22 cellular contexts compared by ENCODE assay signal in the genomic region with DNA sequence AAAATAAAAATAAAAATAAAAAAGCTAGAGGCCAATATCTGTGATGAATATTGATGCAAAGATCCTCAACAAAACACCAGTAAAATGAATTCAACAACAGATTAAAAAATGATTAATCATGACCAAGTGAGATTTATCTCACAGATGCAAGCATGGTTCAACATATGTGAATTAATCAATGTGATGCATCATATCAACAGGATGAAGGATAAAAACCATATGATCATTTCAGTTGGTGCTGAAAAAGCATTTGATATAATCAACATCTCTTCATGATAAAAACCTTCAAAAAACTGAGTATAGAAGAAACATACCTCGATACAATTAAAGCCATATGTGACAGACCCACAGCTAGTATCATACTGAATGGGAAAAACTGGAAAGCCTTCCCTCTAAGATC. TPM values are rescaled to one million over a fixed set of nuclear protein-coding genes. Genes with fewer than 3 reads are reported as not detected.
DNase-seq lines count a peak whose midpoint lies in the region; ATAC-seq, FAIRE-seq and TF ChIP-seq lines count a peak whose summit lies in the region.
"Had no signal": no experiment of that assay in that cellular context is flagged by ENCODE, and none has a peak within 500 bp of the region (broad histone marks: within the 10 kb centered on the region; RNA-seq: fewer than 3 reads in every experiment).

No MANE protein-coding gene starts in this region.

- POLR2A ChIA-PET in A549 (lab: Yijun Ruan, JAX) (no interaction called here), H1 (lab: Charles Lee; ENCODE audit: partially characterized antibody) (no interaction called here)
- POLR2A ChIA-PET in activated CD4-positive, alpha-beta memory T cell treated with anti-CD3 and anti-CD28 coated beads for 36 hours (lab: Charles Lee) = no interaction called here

- H3K4me1 ChIP-seq in A549 (peaks cover 14% of the 10 kb centered on the region), H1 (replicated peaks in 1 of 4; ENCODE audit: control insufficient read depth in 3 of 4, insufficient read depth in 4 of 4, low read length in 3 of 4) (no peaks in the 10 kb centered on the region), pancreas (no peaks in the 10 kb centered on the region)
- H3K4me1 ChIP-seq: BLaER1 treated with 17β-estradiol and CSF1 and Interleukin-3, amounts not matched to agents 10 nM and 100 nM had no signal

- H3K14ac ChIP-seq in H1 (ENCODE audit: insufficient read length) = no peak overlapping the region

- H3K27ac ChIP-seq in A549 (no peak overlapping the region), H1 (ENCODE audit: low read depth, low read length) (no peak overlapping the region), pancreas (no peak overlapping the region)
- H3K27ac ChIP-seq: 22Rv1; BLaER1 treated with 17β-estradiol and CSF1 and Interleukin-3, amounts not matched to agents 10 nM and 100 nM; C4-2B had no signal

- no peak overlapping the region for H2AK5ac ChIP-seq in H1 (ENCODE audit: low read depth, low read length)

- no peaks in the 10 kb centered on the region for H3K36me3 ChIP-seq in H1 (ENCODE audit: control insufficient read depth in 2 of 4, insufficient read depth in 4 of 4, low read length in 3 of 4)
- H3K36me3 ChIP-seq in pancreas = no peaks in the 10 kb centered on the region
- H3K36me3 ChIP-seq: BLaER1 treated with 17β-estradiol and CSF1 and Interleukin-3, amounts not matched to agents 10 nM and 100 nM had no signal

- no peaks in the 10 kb centered on the region for H3K79me2 ChIP-seq in H1 (ENCODE audit: control insufficient read depth in 1 of 2, insufficient read depth in 2 of 2, low read length in 2 of 2)

- TF ChIP-seq RAD21 in A549 (conservative IDR thresholded peaks at IDR 0.05 in 1 of 2, IDR thresholded peaks at IDR 0.05 in 1 of 2) = no peak
- TF ChIP-seq RAD21 in H1 (IDR thresholded peaks at IDR 0.05 in 1 of 2, conservative IDR thresholded peaks at IDR 0.05 in 1 of 2; ENCODE audit: low read depth in 2 of 2, low read length in 2 of 2) = no peak

- TF ChIP-seq CTCF in A549 (IDR thresholded peaks at IDR 0.05) (no peak), H1 (IDR thresholded peaks at IDR 0.05; ENCODE audit: control extremely low read depth in 1 of 3, insufficient read depth in 1 of 3, low read depth in 1 of 3, low read length in 3 of 3) (no peak), pancreas (IDR thresholded peaks at IDR 0.05) (no peak)

- H3K36me3 Mint-ChIP-seq in activated CD4-positive, alpha-beta memory T cell treated with anti-CD3 and anti-CD28 coated beads for 36 hours = no peaks in the 10 kb centered on the region
- H3K36me3 Mint-ChIP-seq: CD8-positive, alpha-beta T cell had no signal

- CTCF ChIA-PET in A549 (lab: Yijun Ruan, JAX) (interaction anchor here (1.9 kb wide), 1 partner anchor 17 kb away, joined by 6 read pairs; no protein-coding TSS in a partner anchor), H1 (lab: Charles Lee; ENCODE audit: partially characterized antibody) (interaction anchor here (1.4 kb wide), 1 partner anchor 63 kb away, joined by 3 read pairs; a partner anchor contains a TSS)
- CTCF ChIA-PET in activated CD4-positive, alpha-beta memory T cell treated with anti-CD3 and anti-CD28 coated beads for 36 hours (lab: Charles Lee) = no interaction called here

- H3K4me3 ChIP-seq in A549 = no peak overlapping the region
- no peak overlapping the region for H3K4me3 ChIP-seq in H1 (ENCODE audit: extremely low read depth in 1 of 4, insufficient read depth in 2 of 4, low read depth in 3 of 4, low read length in 4 of 4)
- H3K4me3 ChIP-seq in pancreas = no peak overlapping the region
- H3K4me3 ChIP-seq: BLaER1 treated with 17β-estradiol and CSF1 and Interleukin-3, amounts not matched to agents 10 nM and 100 nM had no signal

- H4K5ac ChIP-seq in H1 (ENCODE audit: insufficient read length, low read depth, low read length) = no peak overlapping the region

- no peaks in the 10 kb centered on the region for H3K27me3 Mint-ChIP-seq in activated CD4-positive, alpha-beta memory T cell treated with anti-CD3 and anti-CD28 coated beads for 36 hours
- H3K27me3 Mint-ChIP-seq: CD4-positive, alpha-beta T cell had no signal

- no peak overlapping the region for H2BK5ac ChIP-seq in H1 (ENCODE audit: low read depth, low read length)

- no peak overlapping the region for H2AFZ ChIP-seq in H1 (ENCODE audit: low read length)

- no peak overlapping the region for H2BK120ac ChIP-seq in H1 (replicated peaks; ENCODE audit: low read depth, low read length)

- TF ChIP-seq POLR2A in A549 (IDR thresholded peaks at IDR 0.05; ENCODE audit: low read length) (no peak), H1 (IDR thresholded peaks at IDR 0.05; ENCODE audit: control extremely low read depth in 1 of 2, low read depth in 2 of 2, low read length in 2 of 2) (no peak)

- no peak overlapping the region for H3K56ac ChIP-seq in H1 (replicated peaks; ENCODE audit: insufficient read length, low read depth, low read length)

- peak; percentile 95 for FAIRE-seq in A549 (lab: Jason Lieb, UNC)
- peak; percentile 13 for FAIRE-seq in H1 (lab: Jason Lieb, UNC)
- FAIRE-seq in pancreas (lab: Jason Lieb, UNC) = peak; percentile 32
- FAIRE-seq: A204.1, D721Med, GM12891, GM19239 had no signal

- H3K79me1 ChIP-seq in H1 (ENCODE audit: low read depth, low read length) = no peaks in the 10 kb centered on the region

- ATAC-seq in A549 (no peak), SK-N-SH treated with all-trans-retinoic acid at 6 μM for 48 hours (no peak), pancreas (no peak)
- ATAC-seq: CD8-positive, alpha-beta T cell had no signal

- H3K23ac ChIP-seq in H1 (ENCODE audit: insufficient read length) = no peak overlapping the region

- no peak overlapping the region for H3K9ac ChIP-seq in H1 (replicated peaks in 1 of 4; ENCODE audit: extremely low read depth in 1 of 4, low read depth in 3 of 4, low read length in 3 of 4)
- H3K9ac ChIP-seq: BLaER1 treated with 17β-estradiol and CSF1 and Interleukin-3, amounts not matched to agents 10 nM and 100 nM had no signal

- H4K20me1 ChIP-seq in H1 (replicated peaks in 1 of 2; ENCODE audit: control insufficient read depth in 1 of 2, insufficient read depth in 2 of 2, low read length in 2 of 2) = no peaks in the 10 kb centered on the region
- H4K20me1 ChIP-seq: BLaER1 treated with 17β-estradiol and CSF1 and Interleukin-3, amounts not matched to agents 10 nM and 100 nM had no signal

- no peak overlapping the region for H4K91ac ChIP-seq in H1 (replicated peaks; ENCODE audit: insufficient read length, low read length)

- H2BK15ac ChIP-seq in H1 (ENCODE audit: low read length) = no peak overlapping the region

- H3K9me3 Mint-ChIP-seq in activated CD4-positive, alpha-beta memory T cell treated with anti-CD3 and anti-CD28 coated beads for 36 hours = no peaks in the 10 kb centered on the region
- H3K9me3 Mint-ChIP-seq: CD4-positive, alpha-beta T cell; CD8-positive, alpha-beta T cell had no signal

- no peak overlapping the region for H3K4ac ChIP-seq in H1 (replicated peaks; ENCODE audit: insufficient read length, low read depth, low read length)

- no peak overlapping the region for H3K4me3 Mint-ChIP-seq in activated CD4-positive, alpha-beta memory T cell treated with anti-CD3 and anti-CD28 coated beads for 36 hours
- H3K4me3 Mint-ChIP-seq: B cell; CD4-positive, alpha-beta T cell; CD8-positive, alpha-beta T cell had no signal

- DNase-seq in A549 (ENCODE audit: low read depth in 1 of 2, low spot score in 1 of 2) (no peak), H1 (ENCODE audit: low read depth in 1 of 2, low spot score in 2 of 2) (no peak), pancreas (no peak), NCI-H146 (lab: John Stamatoyannopoulos, UW) (no peak), SW 1271 (lab: John Stamatoyannopoulos, UW) (no peak)
- DNase-seq in activated CD4-positive, alpha-beta memory T cell treated with anti-CD3 and anti-CD28 coated beads for 36 hours = no peak
- DNase-seq: AML-193; Caco-2; Calu3; CD4-positive, alpha-beta T cell; CD8-positive, alpha-beta T cell; DMS79 treated with DMSO at 0.1 percent for 48 hours; GF-D8 had no signal

- TF ChIP-seq EP300 in A549 (IDR thresholded peaks at IDR 0.05) = no peak
- no peak for TF ChIP-seq EP300 in H1 (IDR thresholded peaks at IDR 0.05; ENCODE audit: borderline replicate concordance in 1 of 2, low read depth in 2 of 2, low read length in 2 of 2)

- H3K27me3 ChIP-seq in H1 (replicated peaks in 1 of 4; ENCODE audit: control insufficient read depth in 3 of 4, extremely low read depth in 1 of 4, insufficient read depth in 3 of 4, low read length in 3 of 4) = no peaks in the 10 kb centered on the region
- peaks cover 0 to 3% (median 0%) of the 10 kb centered on the region in 4 donors for H3K27me3 ChIP-seq in pancreas
- H3K27me3 ChIP-seq: BLaER1 treated with 17β-estradiol and CSF1 and Interleukin-3, amounts not matched to agents 10 nM and 100 nM had no signal

- no peak overlapping the region for H3K18ac ChIP-seq in H1 (ENCODE audit: extremely low read depth, low read length)

- H2BK20ac ChIP-seq in H1 (ENCODE audit: low read length) = no peak overlapping the region

- H3K23me2 ChIP-seq in H1 (ENCODE audit: low read depth, low read length) = no peaks in the 10 kb centered on the region

- intact Hi-C loops in pancreas (cut with DNase I) = no loop called here
- intact Hi-C loops in activated CD4-positive, alpha-beta memory T cell treated with anti-CD3 and anti-CD28 coated beads for 36 hours (cut with micrococcal nuclease) = no loop called here

- no peak overlapping the region for H3K27ac Mint-ChIP-seq in activated CD4-positive, alpha-beta memory T cell treated with anti-CD3 and anti-CD28 coated beads for 36 hours
- H3K27ac Mint-ChIP-seq: B cell; CD4-positive, alpha-beta T cell; CD8-positive, alpha-beta T cell had no signal

- H3K4me1 Mint-ChIP-seq in activated CD4-positive, alpha-beta memory T cell treated with anti-CD3 and anti-CD28 coated beads for 36 hours (ENCODE audit: low read depth) = no peaks in the 10 kb centered on the region
- H3K4me1 Mint-ChIP-seq: B cell had no signal

- 3% methylated on average over 1 of the region's 1 CpG for WGBS in A549 (ENCODE audit: missing lambda C conversion rate)
- 73% methylated on average over 1 of the region's 1 CpG; no CpG with 5 or more reads in 1 of the 2 experiments for WGBS in H1 (ENCODE audit: extremely low coverage in 1 of 2, insufficient coverage in 1 of 2, insufficient read length in 1 of 2, insufficient replicate concordance in 2 of 2, low coverage in 1 of 2, low lambda C conversion rate in 2 of 2, missing lambda C conversion rate in 1 of 2), 2 experiments
- WGBS in pancreas, 2 donors = 52 to 89% methylated on average over 1 of the region's 1 CpG

- H2BK12ac ChIP-seq in H1 (ENCODE audit: low read depth, low read length) = no peak overlapping the region

- H3K4me2 ChIP-seq in A549 (no peak overlapping the region), H1 (ENCODE audit: insufficient read depth in 1 of 2, low read depth in 2 of 2, low read length in 2 of 2) (no peak overlapping the region)
- H3K4me2 ChIP-seq: BLaER1 treated with 17β-estradiol and CSF1 and Interleukin-3, amounts not matched to agents 10 nM and 100 nM had no signal

- no peaks in the 10 kb centered on the region for H3K9me3 ChIP-seq in A549
- no peaks in the 10 kb centered on the region for H3K9me3 ChIP-seq in H1 (ENCODE audit: insufficient read depth in 2 of 2, low read depth in 1 of 2, low read length in 1 of 2)
- H3K9me3 ChIP-seq in pancreas = no peaks in the 10 kb centered on the region
- H3K9me3 ChIP-seq: Caco-2 had no signal

- no peak overlapping the region for H4K8ac ChIP-seq in H1 (ENCODE audit: extremely low read depth, insufficient read depth, low read length)

RNA-seq across cellular contexts. Expression of a gene that starts 18.9 kb away (rescaled TPM):
- 29.7 and 40.7 TPM in 2 replicates for polyA plus RNA-seq in A549 (2011; rRNA removed)
- polyA plus RNA-seq in A549 (2012; cell fraction: cytosol; rRNA removed) = 18.1 and 18.9 TPM in 2 replicates
- polyA plus RNA-seq in A549 (2012; cell fraction: nucleus; rRNA removed) = 11.1 and 16.2 TPM in 2 replicates
- 35.1 to 42.1 TPM (median 40.5 TPM) in 3 replicates for polyA plus RNA-seq in A549 (2017; fragmentation: RNase III; extraction: RNeasy Plus Mini Kit Qiagen cat#74134 plus additional on column Dnase treatment)
- 2.9 and 3.1 TPM in 2 replicates for polyA minus RNA-seq in A549 (2011; rRNA and poly(A)+ RNA removed)
- 3.9 TPM in 2 replicates for total RNA-seq in H1 (2021; fragmentation: NEBNext Ultra II Directional; extraction: Animal tissue kit (Norgen Biotek cat#: 25700))
- 3.0 and 4.1 TPM in 2 replicates for polyA plus RNA-seq in H1 (2011; rRNA removed)
- 5.7 TPM for polyA plus RNA-seq in H1 (2011; cell fraction: cytosol; rRNA removed)
- polyA plus RNA-seq in H1 (2011; cell fraction: nucleus; rRNA removed) = 3.2 TPM
- polyA plus RNA-seq in H1 (2012, experiment 1 of 2) = 2.4 to 3.7 TPM (median 3.3 TPM) in 4 replicates
- polyA plus RNA-seq in H1 (2012, experiment 2 of 2) = 1.8 TPM
- 5.6 TPM for polyA plus RNA-seq in H1 (2013, experiment 1 of 2)
- 5.4 TPM for polyA plus RNA-seq in H1 (2013, experiment 2 of 2)
- polyA minus RNA-seq in H1 (2011; rRNA and poly(A)+ RNA removed) = 0.95 and 1.3 TPM in 2 replicates
- not detected for polyA minus RNA-seq in H1 (2011; cell fraction: cytosol; rRNA and poly(A)+ RNA removed)
- polyA minus RNA-seq in H1 (2011; cell fraction: nucleus; rRNA and poly(A)+ RNA removed) = 1.7 TPM
- 10 to 100 TPM in 2 of 6 donors, 1 to 10 TPM in 4; 5.9 to 14.1 (median 8.8) TPM for total RNA-seq in pancreas
- 10 to 100 TPM; 14.9 to 31.9 TPM for polyA plus RNA-seq in pancreas
- total RNA-seq in activated CD4-positive, alpha-beta memory T cell treated with anti-CD3 and anti-CD28 coated beads for 36 hours = 1 to 10 TPM; 7.8 to 8.4 TPM

RNA-seq across cellular contexts. Expression of a gene that starts 38.9 kb away (rescaled TPM):
- polyA plus RNA-seq in A549 (2011; rRNA removed) (572 and 582 TPM in 2 replicates), A549 (2017; fragmentation: RNase III; extraction: RNeasy Plus Mini Kit Qiagen cat#74134 plus additional on column Dnase treatment) (482 to 521 TPM (median 493 TPM) in 3 replicates), H1 (2011; rRNA removed) (113 and 235 TPM in 2 replicates), pancreas (100 to 1,000 TPM; 108 to 191 TPM)
- polyA plus RNA-seq in A549 (2012; cell fraction: cytosol; rRNA removed) = 203 and 213 TPM in 2 replicates
- 126 and 251 TPM in 2 replicates for polyA plus RNA-seq in A549 (2012; cell fraction: nucleus; rRNA removed)
- polyA minus RNA-seq in A549 (2011; rRNA and poly(A)+ RNA removed) = 155 and 169 TPM in 2 replicates
- total RNA-seq in H1 (2021; fragmentation: NEBNext Ultra II Directional; extraction: Animal tissue kit (Norgen Biotek cat#: 25700)) = 340 and 373 TPM in 2 replicates
- 343 TPM for polyA plus RNA-seq in H1 (2011; cell fraction: cytosol; rRNA removed)
- 67.1 TPM for polyA plus RNA-seq in H1 (2011; cell fraction: nucleus; rRNA removed)
- 291 to 524 TPM (median 325 TPM) in 4 replicates for polyA plus RNA-seq in H1 (2012, experiment 1 of 2)
- polyA plus RNA-seq in H1 (2012, experiment 2 of 2) = 71.1 TPM
- 225 TPM for polyA plus RNA-seq in H1 (2013, experiment 1 of 2)
- 232 TPM for polyA plus RNA-seq in H1 (2013, experiment 2 of 2)
- polyA minus RNA-seq in H1 (2011; rRNA and poly(A)+ RNA removed) = 122 and 150 TPM in 2 replicates
- 96.4 TPM for polyA minus RNA-seq in H1 (2011; cell fraction: cytosol; rRNA and poly(A)+ RNA removed)
- polyA minus RNA-seq in H1 (2011; cell fraction: nucleus; rRNA and poly(A)+ RNA removed) = 69.0 TPM
- 100 to 1,000 TPM in 4 of 6 donors, 10 to 100 TPM in 2; 83.2 to 152 (median 125) TPM for total RNA-seq in pancreas
- 100 to 1,000 TPM; 184 to 191 TPM for total RNA-seq in activated CD4-positive, alpha-beta memory T cell treated with anti-CD3 and anti-CD28 coated beads for 36 hours

RNA-seq across cellular contexts. Expression of a gene that starts 39.9 kb away (rescaled TPM):
- 3.6 and 6.6 TPM in 2 replicates for polyA plus RNA-seq in A549 (2011; rRNA removed)
- polyA plus RNA-seq in A549 (2012; cell fraction: cytosol; rRNA removed) = 2.6 and 3.7 TPM in 2 replicates
- 0.48 and 1.2 TPM in 2 replicates for polyA plus RNA-seq in A549 (2012; cell fraction: nucleus; rRNA removed)
- polyA plus RNA-seq in A549 (2017; fragmentation: RNase III; extraction: RNeasy Plus Mini Kit Qiagen cat#74134 plus additional on column Dnase treatment) = 18.8 to 24.0 TPM (median 23.9 TPM) in 3 replicates
- 0.68 and 0.95 TPM in 2 replicates for polyA minus RNA-seq in A549 (2011; rRNA and poly(A)+ RNA removed)
- total RNA-seq in H1 (2021; fragmentation: NEBNext Ultra II Directional; extraction: Animal tissue kit (Norgen Biotek cat#: 25700)) = 12.0 and 12.9 TPM in 2 replicates
- 3.5 and 4.4 TPM in 2 replicates for polyA plus RNA-seq in H1 (2011; rRNA removed)
- polyA plus RNA-seq in H1 (2011; cell fraction: cytosol; rRNA removed) = 9.6 TPM
- 1.9 TPM for polyA plus RNA-seq in H1 (2011; cell fraction: nucleus; rRNA removed)
- 19.2 to 29.2 TPM (median 26.0 TPM) in 4 replicates for polyA plus RNA-seq in H1 (2012, experiment 1 of 2)
- 9.1 TPM for polyA plus RNA-seq in H1 (2012, experiment 2 of 2)
- polyA plus RNA-seq in H1 (2013, experiment 1 of 2) = 17.9 TPM
- 17.6 TPM for polyA plus RNA-seq in H1 (2013, experiment 2 of 2)
- polyA minus RNA-seq in H1 (2011; rRNA and poly(A)+ RNA removed) = 0.46 and 1.1 TPM in 2 replicates
- 3.5 TPM for polyA minus RNA-seq in H1 (2011; cell fraction: cytosol; rRNA and poly(A)+ RNA removed)
- 1.4 TPM for polyA minus RNA-seq in H1 (2011; cell fraction: nucleus; rRNA and poly(A)+ RNA removed)
- total RNA-seq in pancreas = 10 to 100 TPM in 1 of 6 donors, 1 to 10 TPM in 5; 7.0 to 11.4 (median 8.0) TPM
- 10 to 100 TPM; 18.9 to 40.2 TPM for polyA plus RNA-seq in pancreas
- total RNA-seq in activated CD4-positive, alpha-beta memory T cell treated with anti-CD3 and anti-CD28 coated beads for 36 hours = 1 to 10 TPM; 4.8 to 5.6 TPM
